34 cellular contexts compared by ENCODE assay signal in genomic region chr7:53988376-53988775, GRCh38.
"Had no signal": no experiment of that assay in that cellular context is flagged by ENCODE, and none has a peak within 500 bp of the region (broad histone marks: within the 10 kb centered on the region; RNA-seq: fewer than 3 reads in every experiment).

No MANE protein-coding gene starts in this region.

- FAIRE-seq: astrocyte, TTC549 had no signal

- H3K4me3 ChIP-seq: adrenal gland, body of pancreas, breast epithelium, colonic mucosa had no signal

- H3K4me1 ChIP-seq: adrenal gland, body of pancreas, breast epithelium, colonic mucosa had no signal

- H3K36me3 ChIP-seq: adrenal gland, brain microvascular endothelial cell, breast epithelium, colonic mucosa had no signal

- H3K9me3 ChIP-seq: adrenal gland, body of pancreas, breast epithelium, colonic mucosa had no signal

- H3K27ac ChIP-seq: adrenal gland, body of pancreas, brain microvascular endothelial cell, breast epithelium, colonic mucosa, VCaP had no signal

- H3K27me3 ChIP-seq: adrenal gland, body of pancreas, brain microvascular endothelial cell, breast epithelium, colonic mucosa had no signal

- DNase-seq: activated B cell treated with CpG ODN at 0.5 μM for 24 hours; activated CD4-positive, alpha-beta memory T cell treated with anti-CD3 and anti-CD28 coated beads for 36 hours; activated CD4-positive, alpha-beta T cell treated with anti-CD3 and anti-CD28 coated beads for 4 hours; activated CD4-positive, alpha-beta T cell treated with anti-CD3 and anti-CD28 coated beads, Interleukin-2, amount 10 ng/mL, durations not matched to agents 24 days and 14 days; activated CD4-positive, alpha-beta T cell treated with anti-CD3 and anti-CD28 coated beads, Interleukin-2, amount 50 U/mL, for 1 hour; activated CD4-positive, alpha-beta T cell treated with anti-CD3 and anti-CD28 coated beads, Interleukin-2, amount 50 U/mL, for 4 hours; activated CD4-positive, CD25-positive, alpha-beta regulatory T cell treated with anti-CD3 and anti-CD28 coated beads, Interleukin-2, amount 50 U/mL, for 72 hours; activated CD8-positive, alpha-beta memory T cell treated with anti-CD3 and anti-CD28 coated beads, Interleukin-2, amount 50 U/mL, for 4 hours; activated CD8-positive, alpha-beta T cell treated with anti-CD3 and anti-CD28 coated beads for 36 hours; activated effector memory CD4-positive, alpha-beta T cell treated with anti-CD3 and anti-CD28 coated beads, Interleukin-2, amount 50 U/mL, for 16 hours; activated gamma-delta T cell treated with Interleukin-2 at 50 U/mL for 16 hours; activated naive CD4-positive, alpha-beta T cell; activated naive CD4-positive, alpha-beta T cell treated with anti-CD3 and anti-CD28 coated beads for 36 hours; activated naive CD4-positive, alpha-beta T cell treated with anti-CD3 and anti-CD28 coated beads, Interleukin-2, amount 50 U/mL, for 16 hours; activated naive CD8-positive, alpha-beta T cell treated with anti-CD3 and anti-CD28 coated beads for 36 hours; activated T-cell treated with anti-CD3 and anti-CD28 coated beads for 4 hours; activated T-cell treated with anti-CD3 and anti-CD28 coated beads, Interleukin-2, amount 50 U/mL, for 1 hour; activated T-cell treated with anti-CD3 and anti-CD28 coated beads, Interleukin-2, amount 50 U/mL, for 4 hours; activated T-cell treated with anti-CD3 and anti-CD28 coated beads, Interleukin-2, amount 50 U/mL, for 72 hours; adrenal gland; amniotic stem cell; aorta; body of pancreas; brain microvascular endothelial cell; central memory CD4-positive, alpha-beta T cell; colonic mucosa; T-helper 2 cell; T-helper 9 cell had no signal

- ATAC-seq: activated CD8-positive, alpha-beta T cell treated with anti-CD3 and anti-CD28 coated beads for 36 hours; activated naive CD4-positive, alpha-beta T cell treated with anti-CD3 and anti-CD28 coated beads, Interleukin-2, amount 50 U/mL, for 72 hours; activated T-cell treated with anti-CD3 and anti-CD28 coated beads, Interleukin-2, amount 50 U/mL, for 4 hours; activated T-cell treated with anti-CD3 and anti-CD28 coated beads, Interleukin-2, amount 50 U/mL, for 72 hours; activated T-helper 17 cell treated with anti-CD3 and anti-CD28 coated beads, Interleukin-2, amount 50 U/mL, for 72 hours; body of pancreas had no signal
